26 cellular contexts compared by ENCODE assay signal in the genomic region with DNA sequence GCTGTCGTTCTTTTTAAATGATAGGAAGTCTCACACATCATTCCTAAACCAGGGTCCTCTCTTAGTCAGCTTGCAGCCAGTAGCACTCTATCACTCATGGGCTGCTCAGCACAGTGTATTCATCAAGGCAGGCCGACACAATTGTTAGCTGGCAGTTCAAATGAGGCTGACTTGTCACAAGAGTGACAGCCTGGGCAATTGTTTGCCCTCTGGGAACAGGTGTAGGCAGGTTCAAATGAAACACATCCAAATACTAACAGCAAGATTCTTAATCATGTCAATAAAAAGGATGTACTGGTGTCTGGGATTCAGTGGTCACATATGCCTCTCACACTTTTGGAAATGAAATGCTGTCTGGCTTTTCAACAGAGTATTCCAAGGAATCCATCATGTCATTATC.
"Had no signal": no experiment of that assay in that cellular context is flagged by ENCODE, and none has a peak within 500 bp of the region (broad histone marks: within the 10 kb centered on the region; RNA-seq: fewer than 3 reads in every experiment).

No MANE protein-coding gene starts in this region.

- DNase-seq: activated CD4-positive, alpha-beta memory T cell treated with anti-CD3 and anti-CD28 coated beads for 36 hours; activated CD4-positive, alpha-beta T cell treated with anti-CD3 and anti-CD28 coated beads for 48 hours; activated CD8-positive, alpha-beta memory T cell treated with anti-CD3 and anti-CD28 coated beads, Interleukin-2, amount 50 U/mL, for 4 hours; activated effector memory CD4-positive, alpha-beta T cell treated with anti-CD3 and anti-CD28 coated beads, Interleukin-2, amount 50 U/mL, for 16 hours; activated naive CD4-positive, alpha-beta T cell treated with anti-CD3 and anti-CD28 coated beads for 36 hours; activated naive CD8-positive, alpha-beta T cell treated with anti-CD3 and anti-CD28 coated beads for 36 hours; activated T-cell treated with anti-CD3 and anti-CD28 coated beads, Interleukin-2, amount 50 U/mL, for 1 hour; adrenal gland; aorta; body of pancreas; effector CD8-positive, alpha-beta T cell; esophagus squamous epithelium; foreskin melanocyte; heart right ventricle; naive B cell; nephron progenitor cell; occipital lobe; right cardiac atrium; stimulated activated CD4-positive, alpha-beta T cell treated with anti-CD3 and anti-CD28 coated beads, Interleukin-15, amount 100 ng/mL, for 24 hours; stimulated activated naive CD4-positive, alpha-beta T cell treated with Interleukin-2 at 50 U/mL for 16 hours; testis; transverse colon had no signal

- H3K9me3 ChIP-seq: adrenal gland, body of pancreas, esophagus squamous epithelium, heart right ventricle, testis, transverse colon had no signal

- H3K36me3 Mint-ChIP-seq: activated CD4-positive, alpha-beta memory T cell treated with anti-CD3 and anti-CD28 coated beads for 36 hours; activated naive CD8-positive, alpha-beta T cell treated with anti-CD3 and anti-CD28 coated beads for 36 hours; mesothelial cell of epicardium; naive B cell had no signal

- H3K27ac ChIP-seq: adrenal gland, body of pancreas, epithelial cell of prostate, esophagus squamous epithelium, heart right ventricle, testis, transverse colon, VCaP had no signal

- H3K4me3 Mint-ChIP-seq: activated CD4-positive, alpha-beta memory T cell treated with anti-CD3 and anti-CD28 coated beads for 36 hours; activated naive CD4-positive, alpha-beta T cell treated with anti-CD3 and anti-CD28 coated beads for 36 hours; activated naive CD8-positive, alpha-beta T cell treated with anti-CD3 and anti-CD28 coated beads for 36 hours; activated T-helper 1 cell treated with anti-CD3 and anti-CD28 coated beads, Interleukin-12 subunit alpha, Interleukin-12 subunit beta, Interleukin-2, Interleukin-4 antibody, amounts not matched to agents 30 ng/mL and 10 ng/mL and 1 ng/mL, durations not matched to agents 14 hours and 24 hours and 36 hours; mesothelial cell of epicardium; naive B cell; nephron progenitor cell had no signal

- H3K27me3 ChIP-seq: adrenal gland, body of pancreas, esophagus squamous epithelium, heart right ventricle, testis, transverse colon had no signal

- H3K36me3 ChIP-seq: adrenal gland, esophagus squamous epithelium, heart right ventricle, transverse colon had no signal

- H3K27ac Mint-ChIP-seq: activated CD4-positive, alpha-beta memory T cell treated with anti-CD3 and anti-CD28 coated beads for 36 hours; activated naive CD4-positive, alpha-beta T cell treated with anti-CD3 and anti-CD28 coated beads for 36 hours; activated naive CD8-positive, alpha-beta T cell treated with anti-CD3 and anti-CD28 coated beads for 36 hours; activated T-helper 1 cell treated with anti-CD3 and anti-CD28 coated beads, Interleukin-12 subunit alpha, Interleukin-12 subunit beta, Interleukin-2, Interleukin-4 antibody, amounts not matched to agents 30 ng/mL and 10 ng/mL and 1 ng/mL, durations not matched to agents 14 hours and 24 hours and 36 hours; mesothelial cell of epicardium; naive B cell; nephron progenitor cell had no signal

- H3K4me1 Mint-ChIP-seq: activated naive CD8-positive, alpha-beta T cell treated with anti-CD3 and anti-CD28 coated beads for 36 hours; naive B cell had no signal

- H3K4me1 ChIP-seq: esophagus squamous epithelium, heart right ventricle, testis, transverse colon had no signal

- H3K9me3 Mint-ChIP-seq: activated CD4-positive, alpha-beta memory T cell treated with anti-CD3 and anti-CD28 coated beads for 36 hours; activated naive CD4-positive, alpha-beta T cell treated with anti-CD3 and anti-CD28 coated beads for 36 hours; activated naive CD8-positive, alpha-beta T cell treated with anti-CD3 and anti-CD28 coated beads for 36 hours; activated T-helper 1 cell treated with anti-CD3 and anti-CD28 coated beads, Interleukin-12 subunit alpha, Interleukin-12 subunit beta, Interleukin-2, Interleukin-4 antibody, amounts not matched to agents 30 ng/mL and 10 ng/mL and 1 ng/mL, durations not matched to agents 14 hours and 24 hours and 36 hours; mesothelial cell of epicardium; nephron progenitor cell had no signal

- H3K4me3 ChIP-seq: adrenal gland, body of pancreas, esophagus squamous epithelium, heart right ventricle, testis, transverse colon had no signal
